25 cellular contexts compared by ENCODE assay signal in the genomic region with DNA sequence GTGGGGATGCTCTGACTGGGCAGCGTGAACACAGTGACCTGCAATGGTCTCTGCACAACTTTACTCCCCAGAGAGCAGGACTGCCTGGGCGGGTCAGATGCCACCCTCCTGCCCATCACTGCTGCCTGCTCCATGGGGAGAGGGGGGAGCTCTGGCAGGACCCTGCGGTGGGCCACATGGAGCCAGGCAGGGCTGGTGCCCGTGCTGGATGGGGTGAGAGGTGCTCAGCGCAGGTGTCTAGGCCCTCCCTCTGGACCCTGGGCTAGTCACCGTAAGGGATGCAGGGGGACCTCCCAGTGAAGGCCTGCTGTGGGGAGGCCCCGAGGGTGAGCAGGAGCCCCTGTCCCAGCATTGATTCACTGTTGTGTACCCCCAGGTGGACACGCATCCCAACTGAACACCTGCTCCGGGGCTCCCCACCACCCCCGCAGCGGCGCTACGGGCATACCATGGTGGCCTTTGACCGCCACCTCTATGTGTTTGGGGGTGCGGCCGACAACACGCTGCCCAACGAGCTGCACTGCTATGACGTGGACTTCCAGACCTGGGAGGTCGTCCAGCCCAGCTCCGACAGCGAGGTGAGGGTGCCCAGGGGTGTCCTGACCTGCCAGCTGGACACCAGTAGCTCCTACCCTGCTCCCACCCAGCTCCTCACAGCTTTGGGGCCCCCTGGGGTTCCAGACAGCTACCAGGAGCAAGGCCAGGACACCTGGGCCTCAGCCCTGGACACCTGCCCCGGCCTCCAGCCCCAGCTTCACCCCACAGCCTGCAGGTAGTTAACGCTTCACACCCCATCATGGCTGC. TPM values are rescaled to one million over a fixed set of nuclear protein-coding genes. Genes with fewer than 3 reads are reported as not detected.
"Had no signal": no experiment of that assay in that cellular context is flagged by ENCODE, and none has a peak within 500 bp of the region (broad histone marks: within the 10 kb centered on the region; RNA-seq: fewer than 3 reads in every experiment).

No MANE protein-coding gene starts in this region.

- H3K9me3 ChIP-seq: left lung, lower lobe of right lung, neutrophil, ovary, right atrium auricular region, spleen, tibial nerve, uterus had no signal

- H3K27ac Mint-ChIP-seq: nephron; progenitor cell of endocrine pancreas; stimulated activated memory B cell treated with anti-CD40 and anti-IgM and Interleukin-4, amounts not matched to agents 10 μg/mL and 1 μg/mL and 100 μg/mL, for 72 hours; stimulated activated naive CD8-positive, alpha-beta T cell treated with anti-CD3 and anti-CD28 coated beads, Interleukin-15, Interleukin-2, amounts not matched to agents 100 ng/mL and 50 ng/mL, for 24 hours; type B pancreatic cell had no signal

- ATAC-seq: left colon; left lung; lower lobe of right lung; naive thymus-derived CD8-positive, alpha-beta T cell; sciatic nerve; stimulated activated memory B cell treated with anti-CD40 and anti-IgM and Interleukin-4, amounts not matched to agents 10 μg/mL and 1 μg/mL and 100 μg/mL, for 72 hours had no signal

- H3K4me1 Mint-ChIP-seq: nephron; neural crest cell; stimulated activated memory B cell treated with anti-CD40 and anti-IgM and Interleukin-4, amounts not matched to agents 10 μg/mL and 1 μg/mL and 100 μg/mL, for 72 hours had no signal

- DNase-seq: hippocampal formation; left colon; lower lobe of right lung; mammary epithelial cell; mesenchymal stem cell; occipital lobe; small intestine; spleen; stimulated activated CD4-positive, alpha-beta T cell treated with anti-CD3 and anti-CD28 coated beads, Interleukin-4, amount 100 ng/mL, for 24 hours; uterus had no signal

- H3K27me3 ChIP-seq: left lung, neutrophil, ovary, right atrium auricular region, spleen, tibial nerve, uterus had no signal

- H3K4me3 ChIP-seq: left lung, lower lobe of right lung, ovary, right atrium auricular region, spleen, tibial nerve, uterus had no signal

- H3K4me1 ChIP-seq: left lung, lower lobe of right lung, right atrium auricular region, tibial nerve, uterus had no signal

- H3K27ac ChIP-seq: left lung, lower lobe of right lung, neutrophil, right atrium auricular region, spleen, tibial nerve, uterus had no signal

- FAIRE-seq: keratinocyte, small intestine had no signal

- H3K36me3 ChIP-seq: ovary, uterus had no signal

- H3K27me3 Mint-ChIP-seq: naive thymus-derived CD8-positive, alpha-beta T cell; progenitor cell of endocrine pancreas; stimulated activated memory B cell treated with anti-CD40 and anti-IgM and Interleukin-4, amounts not matched to agents 10 μg/mL and 1 μg/mL and 100 μg/mL, for 72 hours; stimulated activated naive CD8-positive, alpha-beta T cell treated with anti-CD3 and anti-CD28 coated beads, Interleukin-15, Interleukin-2, amounts not matched to agents 100 ng/mL and 50 ng/mL, for 24 hours; type B pancreatic cell had no signal

- H3K9me3 Mint-ChIP-seq: naive thymus-derived CD8-positive, alpha-beta T cell; nephron; neural crest cell; stimulated activated memory B cell treated with anti-CD40 and anti-IgM and Interleukin-4, amounts not matched to agents 10 μg/mL and 1 μg/mL and 100 μg/mL, for 72 hours; stimulated activated naive CD8-positive, alpha-beta T cell treated with anti-CD3 and anti-CD28 coated beads, Interleukin-15, Interleukin-2, amounts not matched to agents 100 ng/mL and 50 ng/mL, for 24 hours; type B pancreatic cell had no signal

- H3K4me3 Mint-ChIP-seq: naive thymus-derived CD8-positive, alpha-beta T cell; nephron; neural crest cell; stimulated activated memory B cell treated with anti-CD40 and anti-IgM and Interleukin-4, amounts not matched to agents 10 μg/mL and 1 μg/mL and 100 μg/mL, for 72 hours; stimulated activated naive CD8-positive, alpha-beta T cell treated with anti-CD3 and anti-CD28 coated beads, Interleukin-15, Interleukin-2, amounts not matched to agents 100 ng/mL and 50 ng/mL, for 24 hours; type B pancreatic cell had no signal

RNA-seq across cellular contexts. Expression of a gene that starts 23.5 kb away (rescaled TPM):
- total RNA-seq: occipital lobe had no signal

RNA-seq across cellular contexts. Expression of a gene that starts 40.9 kb away (rescaled TPM):
- total RNA-seq: pulmonary artery endothelial cell had no signal
